Comparison of ENCODE assay signal across 19 cellular contexts in genomic region chr13:83214452-83214851, GRCh38.
DNase-seq lines count a peak whose midpoint lies in the region; ATAC-seq, FAIRE-seq and TF ChIP-seq lines count a peak whose summit lies in the region.
"Had no signal": no experiment of that assay in that cellular context is flagged by ENCODE, and none has a peak within 500 bp of the region (broad histone marks: within the 10 kb centered on the region; RNA-seq: fewer than 3 reads in every experiment).

No MANE protein-coding gene starts in this region.

- H3F3A ChIP-seq in SK-N-SH (replicated peaks; ENCODE audit: insufficient read depth) = peaks cover 26% of the 10 kb centered on the region
- peaks cover under 1% of the 10 kb centered on the region; the same call in 1 of the 2 replicates for H3F3A ChIP-seq in MM.1S (ENCODE audit: insufficient read depth, low read length)

- H2BK120ac ChIP-seq in IMR-90 (ENCODE audit: low read depth, low read length) = peak overlapping the region; percentile 94

- H3K79me1 ChIP-seq in IMR-90 (ENCODE audit: low read depth in 1 of 2, low read length in 2 of 2) = no peaks in the 10 kb centered on the region

- H3K4me3 ChIP-seq in SK-N-SH (ENCODE audit: low read depth in 2 of 2, low read length in 1 of 2) = no peak overlapping the region
- no peak overlapping the region for H3K4me3 ChIP-seq in IMR-90 (ENCODE audit: insufficient read depth, low read depth, low read length)
- H3K4me3 ChIP-seq in fibroblast of lung (replicated peaks in 1 of 4; ENCODE audit: control extremely low read depth in 1 of 4, insufficient read depth in 1 of 4, low read depth in 3 of 4, low read length in 4 of 4) = no peak overlapping the region
- peak overlapping the region; percentile 28 for H3K4me3 ChIP-seq in skeletal muscle satellite cell (ENCODE audit: low read length)
- no peak overlapping the region for H3K4me3 ChIP-seq in MM.1S (ENCODE audit: low read length)
- H3K4me3 ChIP-seq: GM12878 had no signal

- POLR2A ChIA-PET in SK-N-SH (lab: Yijun Ruan, JAX) = no interaction called here
- POLR2A ChIA-PET in IMR-90 (lab: Charles Lee; ENCODE audit: unreplicated experiment) = no interaction called here

- DNase-seq in SK-N-SH = no peak
- peak; percentile 53 for DNase-seq in IMR-90
- peak in 1 of 2 donors; percentile 8 for DNase-seq in fibroblast of lung (ENCODE audit: low read depth in 2 of 2)
- DNase-seq in MM.1S = no peak
- no peak for DNase-seq in HTR-8/SVneo (ENCODE audit: insufficient read length, low spot score)
- DNase-seq: CD8-positive, alpha-beta T cell; COR-L47; DMS153; DND-41; GOT3 had no signal

- in situ Hi-C loops in IMR-90 (cut with MboI; ENCODE audit: low sequenced_read_pairs) = no loop called here

- TF ChIP-seq EP300 in SK-N-SH (IDR thresholded peaks at IDR 0.05; ENCODE audit: borderline replicate concordance in 1 of 2, low read depth in 1 of 2, low read length in 1 of 2) = no peak

- H2AK9ac ChIP-seq in IMR-90 (replicated peaks; ENCODE audit: low read depth, low read length, poor library complexity) = no peak overlapping the region

- TF ChIP-seq POLR2A in IMR-90 (IDR thresholded peaks at IDR 0.05; ENCODE audit: low read depth, low read length) = no peak

- H3K9me2 ChIP-seq in SK-N-SH (no peaks in the 10 kb centered on the region), MM.1S (replicated peaks; ENCODE audit: insufficient read depth, low read length) (no peaks in the 10 kb centered on the region)

- CTCF ChIA-PET in SK-N-SH (lab: Yijun Ruan, JAX) (no interaction called here), IMR-90 (lab: Yijun Ruan, JAX) (no interaction called here)

- H4K8ac ChIP-seq in IMR-90 (ENCODE audit: low read depth in 2 of 2, low read length in 2 of 2) = peak overlapping the region; percentile 80 to 88

- H2BK5ac ChIP-seq in IMR-90 (ENCODE audit: low read depth, low read length, poor library complexity, severe bottlenecking) = peak overlapping the region; percentile 92

- peak overlapping the region; percentile 84 for H4K91ac ChIP-seq in IMR-90 (ENCODE audit: insufficient read depth, low read depth, low read length)

- H2AFZ ChIP-seq in SK-N-SH (ENCODE audit: low read depth) = peak overlapping the region; percentile 47; the same call in 1 of the 2 replicates
- H2AFZ ChIP-seq in IMR-90 (replicated peaks; ENCODE audit: low read length, poor library complexity) = no peak overlapping the region
- no peak overlapping the region for H2AFZ ChIP-seq in fibroblast of lung (ENCODE audit: low read length)
- H2AFZ ChIP-seq in MM.1S (ENCODE audit: low read length) = no peak overlapping the region

- peak overlapping the region; percentile 94; the same call in 2 of the 3 replicates for H2BK15ac ChIP-seq in IMR-90 (ENCODE audit: low read depth, low read length)

- peak overlapping the region; percentile 79; the same call in 1 of the 2 replicates for H3K18ac ChIP-seq in IMR-90 (ENCODE audit: low read depth, low read length)

- dilution Hi-C loops in IMR-90 (cut with HindIII; ENCODE audit: low sequenced_read_pairs, unreplicated experiment) = no loop called here

- H3K4me2 ChIP-seq in SK-N-SH (no peak overlapping the region), IMR-90 (ENCODE audit: low read depth, low read length) (no peak overlapping the region; the same call in 1 of the 2 replicates), fibroblast of lung (ENCODE audit: extremely low read depth, insufficient read depth, low read length) (no peak overlapping the region), skeletal muscle satellite cell (ENCODE audit: low read length) (no peak overlapping the region), MM.1S (ENCODE audit: low read depth, low read length) (no peak overlapping the region)

- peak overlapping the region in 1 of 2 experiments; percentile 68; a peak in 2 of 4 replicates for H3K27ac ChIP-seq in SK-N-SH (ENCODE audit: low read depth in 2 of 2, low read length in 1 of 2)
- H3K27ac ChIP-seq in IMR-90 (ENCODE audit: insufficient read depth, low read length) = peak overlapping the region; percentile 76; the same call in 1 of the 2 replicates
- H3K27ac ChIP-seq in fibroblast of lung (ENCODE audit: insufficient read depth, low read length) = peak overlapping the region; percentile 6
- H3K27ac ChIP-seq in MM.1S (ENCODE audit: low read length) = no peak overlapping the region
- H3K27ac ChIP-seq: 22Rv1 had no signal

- TF ChIP-seq RAD21 in SK-N-SH (IDR thresholded peaks at IDR 0.05; ENCODE audit: low read length) = no peak
- no peak for TF ChIP-seq RAD21 in IMR-90 (IDR thresholded peaks at IDR 0.05; ENCODE audit: low read length)

- H3K56ac ChIP-seq in IMR-90 (ENCODE audit: extremely low read depth, insufficient read depth, low read length) = no peak overlapping the region

- peak overlapping the region; percentile 92 for H2BK20ac ChIP-seq in IMR-90 (ENCODE audit: low read depth, low read length)

- no peaks in the 10 kb centered on the region for H3K36me3 ChIP-seq in SK-N-SH (replicated peaks in 1 of 2; ENCODE audit: control insufficient read depth in 1 of 2, insufficient read depth in 2 of 2, low read length in 1 of 2)
- no peaks in the 10 kb centered on the region for H3K36me3 ChIP-seq in IMR-90 (ENCODE audit: control insufficient read depth, insufficient read depth, low read length)
- no peaks in the 10 kb centered on the region for H3K36me3 ChIP-seq in fibroblast of lung (ENCODE audit: control insufficient read depth, insufficient read depth, low read length)
- no peaks in the 10 kb centered on the region for H3K36me3 ChIP-seq in skeletal muscle satellite cell (ENCODE audit: insufficient read depth, low read length)
- H3K36me3 ChIP-seq in MM.1S (replicated peaks; ENCODE audit: insufficient read depth, low read length) = no peaks in the 10 kb centered on the region

- peak overlapping the region; percentile 18; the same call in 1 of the 2 replicates for H3K23ac ChIP-seq in IMR-90 (ENCODE audit: low read depth, low read length)

- H3K4me1 ChIP-seq in SK-N-SH (ENCODE audit: control insufficient read depth in 1 of 2, insufficient read depth in 2 of 2, low read depth in 1 of 2, low read length in 1 of 2) (peaks cover 0 to 13% of the 10 kb centered on the region in 2 experiments; a peak in 3 of 4 replicates), IMR-90 (ENCODE audit: control insufficient read depth, insufficient read depth, low read length) (peaks cover 12% of the 10 kb centered on the region; the same call in 1 of the 2 replicates), fibroblast of lung (ENCODE audit: control insufficient read depth, extremely low read depth, insufficient read depth, low read length) (no peaks in the 10 kb centered on the region), skeletal muscle satellite cell (ENCODE audit: control insufficient read depth, insufficient read depth, low read length) (peaks cover 41% of the 10 kb centered on the region), MM.1S (ENCODE audit: low read length) (peaks cover 3% of the 10 kb centered on the region; the same call in 1 of the 2 replicates)

- H2AK5ac ChIP-seq in IMR-90 (ENCODE audit: low read depth, low read length) = 0 out of 2 replicates have a peak overlapping the region, but pooled peaks have one; percentile 10

- no peaks in the 10 kb centered on the region; the same call in 1 of the 2 replicates for H3K9me1 ChIP-seq in IMR-90 (ENCODE audit: insufficient read depth, low read length)

- no peak for FAIRE-seq in HTR-8/SVneo (lab: Jason Lieb, UNC)
- FAIRE-seq: D721Med, GM12878, GM18507, HepG2 had no signal

- H3K9ac ChIP-seq in SK-N-SH (no peak overlapping the region), IMR-90 (ENCODE audit: low read depth, low read length) (no peak overlapping the region), fibroblast of lung (ENCODE audit: insufficient read depth, low read length) (no peak overlapping the region), skeletal muscle satellite cell (ENCODE audit: low read depth, low read length) (no peak overlapping the region), MM.1S (ENCODE audit: low read length) (no peak overlapping the region)

- no peaks in the 10 kb centered on the region for H3K79me2 ChIP-seq in SK-N-SH (ENCODE audit: insufficient read depth)
- no peaks in the 10 kb centered on the region for H3K79me2 ChIP-seq in fibroblast of lung (ENCODE audit: control insufficient read depth, insufficient read depth, low read length)
- no peaks in the 10 kb centered on the region for H3K79me2 ChIP-seq in MM.1S (ENCODE audit: low read length)

- 8% methylated on average over 1 of the region's 1 CpG for WGBS in SK-N-SH (ENCODE audit: low lambda C conversion rate)
- no CpG with 5 or more reads among the region's 1 CpG for WGBS in IMR-90 (ENCODE audit: extremely low coverage in 2 of 2, insufficient read length in 1 of 2), 2 experiments

- BruUV-seq in IMR-90 (replicated peaks; lab: Mats Ljungman, UMichigan) = no TSS peak

- peak overlapping the region; percentile 91; the same call in 1 of the 2 replicates for H4K5ac ChIP-seq in IMR-90 (ENCODE audit: low read depth, low read length)

- H4K20me1 ChIP-seq in SK-N-SH (ENCODE audit: insufficient read depth) (no peaks in the 10 kb centered on the region), IMR-90 (ENCODE audit: insufficient read depth, low read length) (no peaks in the 10 kb centered on the region), fibroblast of lung (ENCODE audit: control insufficient read depth, extremely low read depth, insufficient read depth, low read length) (no peaks in the 10 kb centered on the region), MM.1S (ENCODE audit: insufficient read depth, low read length) (no peaks in the 10 kb centered on the region)

- no peak for TF ChIP-seq CTCF in SK-N-SH (IDR thresholded peaks at IDR 0.05)
- TF ChIP-seq CTCF in IMR-90 (conservative IDR thresholded peaks at IDR 0.05; ENCODE audit: low read depth, low read length) = no peak
- no peak for TF ChIP-seq CTCF in fibroblast of lung (conservative IDR thresholded peaks at IDR 0.05 in 1 of 2, IDR thresholded peaks at IDR 0.05 in 1 of 2; ENCODE audit: low read depth in 1 of 2, low read length in 2 of 2)
- no peak for TF ChIP-seq CTCF in MM.1S (IDR thresholded peaks at IDR 0.05; ENCODE audit: low read length)

- intact Hi-C loops in IMR-90 (cut with micrococcal nuclease) = loop anchor here (5.0 to 10.0 kb wide), 2 partner anchors 127 to 470 kb away; no protein-coding TSS in a partner anchor

- peak overlapping the region; percentile 83; the same call in 1 of the 2 replicates for H3K4ac ChIP-seq in IMR-90 (ENCODE audit: low read depth, low read length)

- H3K9me3 ChIP-seq in SK-N-SH (peaks cover 6% of the 10 kb centered on the region; the same call in 1 of the 2 replicates), IMR-90 (ENCODE audit: control insufficient read depth, insufficient read depth, low read length) (peaks cover 4% of the 10 kb centered on the region), fibroblast of lung (ENCODE audit: control insufficient read depth, insufficient read depth, low read depth, low read length) (no peaks in the 10 kb centered on the region), skeletal muscle satellite cell (replicated peaks; ENCODE audit: low read length) (peaks cover 10% of the 10 kb centered on the region), MM.1S (replicated peaks; ENCODE audit: insufficient read depth, low read length) (no peaks in the 10 kb centered on the region)

- ATAC-seq in SK-N-SH treated with all-trans-retinoic acid at 6 μM for 48 hours (no peak), IMR-90 (ENCODE audit: low read depth) (no peak), GM19395 (IDR thresholded peaks at IDR 0.05; ENCODE audit: unreplicated experiment) (no peak)
- ATAC-seq: CD8-positive, alpha-beta T cell; GM12878; HCT116; HepG2 had no signal

- H3K27me3 ChIP-seq in SK-N-SH (ENCODE audit: insufficient read depth) (no peaks in the 10 kb centered on the region), IMR-90 (ENCODE audit: control insufficient read depth, insufficient read depth, low read length) (no peaks in the 10 kb centered on the region), fibroblast of lung (ENCODE audit: control insufficient read depth, insufficient read depth, low read length) (no peaks in the 10 kb centered on the region), skeletal muscle satellite cell (ENCODE audit: control insufficient read depth, insufficient read depth, low read length) (no peaks in the 10 kb centered on the region), MM.1S (replicated peaks; ENCODE audit: insufficient read depth, low read length) (no peaks in the 10 kb centered on the region)

- peak overlapping the region; percentile 79 for H3K14ac ChIP-seq in IMR-90 (replicated peaks; ENCODE audit: low read depth, low read length)
